Comparison of ENCODE assay signal across 1 cellular context in genomic region chr7:21023841-21024502, GRCh38.
TF ChIP-seq lines count a peak whose summit lies in the region.

No MANE protein-coding gene starts in this region.

TF ChIP-seq in HEK293, 187 proteins besides CTCF, POLR2A, EP300 and RAD21 (continued from another document):
- TF ChIP-seq ZNF518A (tag by site-specific recombination; conservative IDR thresholded peaks at IDR 0.05; ENCODE audit: low read depth) (no peak), ZNF449 (tag by site-specific recombination; IDR thresholded peaks at IDR 0.05) (no peak), ZNF18 (tag by site-specific recombination; IDR thresholded peaks at IDR 0.05) (no peak), KLF16 (tag by site-specific recombination; IDR thresholded peaks at IDR 0.05) (no peak)
- TF ChIP-seq, protein P1, sequence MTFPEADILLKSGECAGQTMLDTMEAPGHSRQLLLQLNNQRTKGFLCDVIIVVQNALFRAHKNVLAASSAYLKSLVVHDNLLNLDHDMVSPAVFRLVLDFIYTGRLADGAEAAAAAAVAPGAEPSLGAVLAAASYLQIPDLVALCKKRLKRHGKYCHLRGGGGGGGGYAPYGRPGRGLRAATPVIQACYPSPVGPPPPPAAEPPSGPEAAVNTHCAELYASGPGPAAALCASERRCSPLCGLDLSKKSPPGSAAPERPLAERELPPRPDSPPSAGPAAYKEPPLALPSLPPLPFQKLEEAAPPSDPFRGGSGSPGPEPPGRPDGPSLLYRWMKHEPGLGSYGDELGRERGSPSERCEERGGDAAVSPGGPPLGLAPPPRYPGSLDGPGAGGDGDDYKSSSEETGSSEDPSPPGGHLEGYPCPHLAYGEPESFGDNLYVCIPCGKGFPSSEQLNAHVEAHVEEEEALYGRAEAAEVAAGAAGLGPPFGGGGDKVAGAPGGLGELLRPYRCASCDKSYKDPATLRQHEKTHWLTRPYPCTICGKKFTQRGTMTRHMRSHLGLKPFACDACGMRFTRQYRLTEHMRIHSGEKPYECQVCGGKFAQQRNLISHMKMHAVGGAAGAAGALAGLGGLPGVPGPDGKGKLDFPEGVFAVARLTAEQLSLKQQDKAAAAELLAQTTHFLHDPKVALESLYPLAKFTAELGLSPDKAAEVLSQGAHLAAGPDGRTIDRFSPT (tag by site-specific recombination; IDR thresholded peaks at IDR 0.05): no peak
